Comparison of ENCODE assay signal across 8 cellular contexts in the genomic region with DNA sequence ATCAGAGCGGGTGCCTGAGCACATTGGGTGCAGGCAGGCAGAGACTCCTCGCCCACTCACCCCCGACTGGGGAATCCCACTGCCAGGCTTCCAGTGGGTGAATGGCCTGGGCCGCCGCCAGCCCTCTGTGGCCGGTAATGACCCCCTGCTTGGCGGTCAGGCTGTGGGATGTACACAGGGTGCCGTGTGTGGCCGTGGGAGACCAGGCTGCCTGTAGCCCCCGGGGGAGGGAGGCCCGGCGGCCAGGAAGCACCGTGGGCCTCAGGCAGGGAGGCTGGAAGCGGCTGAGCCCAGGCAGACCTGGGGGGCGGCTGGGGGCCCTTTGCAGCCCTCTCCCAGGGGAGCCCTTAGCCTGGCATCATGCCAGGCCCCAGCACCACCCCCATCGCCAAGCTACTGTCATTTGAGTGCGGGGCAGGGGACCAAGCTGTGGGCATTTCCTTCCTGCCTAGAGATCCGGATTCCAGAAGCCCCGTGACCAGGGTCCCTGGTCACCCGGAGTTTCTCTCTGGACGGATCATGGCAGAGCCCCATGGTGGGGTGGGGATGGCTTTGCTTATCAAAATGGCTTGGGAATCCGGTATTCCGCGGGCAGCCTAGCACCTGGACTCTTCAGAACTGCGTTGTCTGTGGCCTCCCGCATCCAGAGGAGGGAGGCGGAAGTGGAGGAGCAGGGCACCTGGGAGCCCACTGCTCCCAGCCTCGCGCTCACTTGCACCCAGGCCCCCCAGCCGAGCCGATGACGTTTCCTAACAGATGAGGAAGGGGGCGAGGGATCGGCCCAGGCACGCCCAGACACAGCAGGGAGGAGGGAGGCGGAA. TPM values are rescaled to one million over a fixed set of nuclear protein-coding genes. Genes with fewer than 3 reads are reported as not detected.
DNase-seq lines count a peak whose midpoint lies in the region; FAIRE-seq and TF ChIP-seq lines count a peak whose summit lies in the region.

No MANE protein-coding gene starts in this region.

- H3K36me3 Mint-ChIP-seq in activated CD4-positive, alpha-beta memory T cell treated with anti-CD3 and anti-CD28 coated beads, Interleukin-2, amount 10 ng/mL, durations not matched to agents 7 days and 5 days (ENCODE audit: low read depth): no peaks in the 10 kb centered on the region

- H3K4me3 Mint-ChIP-seq in activated CD4-positive, alpha-beta memory T cell treated with anti-CD3 and anti-CD28 coated beads, Interleukin-2, amount 10 ng/mL, durations not matched to agents 7 days and 5 days: peak overlapping the region; percentile 71

- DNase-seq in AG08395 (ENCODE audit: low spot score): peak; percentile 41
- peak; percentile 17 for DNase-seq in NCI-H2227 treated with DMSO at 0.1 percent for 48 hours (lab: John Stamatoyannopoulos, UW)
- peak; percentile 32 for DNase-seq in activated CD4-positive, alpha-beta memory T cell treated with anti-CD3 and anti-CD28 coated beads, Interleukin-2, amount 10 ng/mL, durations not matched to agents 7 days and 5 days
- peak; percentile 61 for DNase-seq in endothelial cell of umbilical vein (ENCODE audit: low read depth, low spot score)
- DNase-seq in stromal cell of bone marrow (ENCODE audit: low read depth): peak; percentile 16
- DNase-seq in cortex of kidney (lab: John Stamatoyannopoulos, UW): no peak

- no peak overlapping the region for H2AFZ ChIP-seq in endothelial cell of umbilical vein (ENCODE audit: low read depth, low read length)

- FAIRE-seq in endothelial cell of umbilical vein (lab: Jason Lieb, UNC): peak; percentile 69

- BruUV-seq in endothelial cell of umbilical vein (replicated peaks; lab: Mats Ljungman, UMichigan): TSS peak; percentile 95

- no peaks in the 10 kb centered on the region for H3K9me3 ChIP-seq in endothelial cell of umbilical vein (replicated peaks; ENCODE audit: control insufficient read depth, insufficient read depth, low read length)
- H3K9me3 ChIP-seq in mucosa of stomach (ENCODE audit: control insufficient read depth, low read length): no peaks in the 10 kb centered on the region

- no peak overlapping the region for H3K27ac Mint-ChIP-seq in activated CD4-positive, alpha-beta memory T cell treated with anti-CD3 and anti-CD28 coated beads, Interleukin-2, amount 10 ng/mL, durations not matched to agents 7 days and 5 days

- dilution Hi-C loops in endothelial cell of umbilical vein (cut with MboI; ENCODE audit: extremely low pct_ligation_motif_present, low sequenced_read_pairs): no loop called here

- no peaks in the 10 kb centered on the region for H3K9me3 Mint-ChIP-seq in activated CD4-positive, alpha-beta memory T cell treated with anti-CD3 and anti-CD28 coated beads, Interleukin-2, amount 10 ng/mL, durations not matched to agents 7 days and 5 days

- intact Hi-C loops in endothelial cell of umbilical vein (cut with micrococcal nuclease): loop anchor here (1.0 to 10.0 kb wide), 4 partner anchors 8 to 158 kb away; a partner anchor contains a TSS

- TF ChIP-seq POLR2A in GM19193 (IDR thresholded peaks at IDR 0.05; ENCODE audit: extremely low read depth, insufficient read depth, insufficient read length) (peak; percentile 22), endothelial cell of umbilical vein (IDR thresholded peaks at IDR 0.05; ENCODE audit: low read depth, low read length) (no peak)

- TF ChIP-seq CTCF in endothelial cell of umbilical vein (IDR thresholded peaks at IDR 0.05; ENCODE audit: extremely low read depth in 1 of 2, insufficient read depth in 1 of 2, low read depth in 1 of 2, low read length in 2 of 2): no peak

- peak overlapping the region; percentile 80 to 97 (median 83) for H3K4me3 ChIP-seq in endothelial cell of umbilical vein (replicated peaks in 1 of 3; ENCODE audit: insufficient read depth in 1 of 3, low read depth in 1 of 3, low read length in 3 of 3)
- peak overlapping the region; percentile 89 for H3K4me3 ChIP-seq in mucosa of stomach (ENCODE audit: low read length)

- H3K27me3 ChIP-seq in endothelial cell of umbilical vein (ENCODE audit: control insufficient read depth in 2 of 2, insufficient read depth in 2 of 2, low read length in 2 of 2) (no peaks in the 10 kb centered on the region), mucosa of stomach (ENCODE audit: control insufficient read depth, insufficient read depth, low read length) (peaks cover 10% of the 10 kb centered on the region)

- no peaks in the 10 kb centered on the region for H3K9me1 ChIP-seq in endothelial cell of umbilical vein (replicated peaks; ENCODE audit: control insufficient read depth, extremely low read depth, insufficient read depth, low read length)

- peaks cover 0 to 4% of the 10 kb centered on the region in 2 experiments for H3K36me3 ChIP-seq in endothelial cell of umbilical vein (ENCODE audit: control insufficient read depth in 2 of 2, extremely low read depth in 1 of 2, insufficient read depth in 2 of 2, low read length in 2 of 2)
- no peaks in the 10 kb centered on the region for H3K36me3 ChIP-seq in mucosa of stomach (ENCODE audit: control insufficient read depth, insufficient read depth, low read length)

- H4K20me1 ChIP-seq in endothelial cell of umbilical vein (replicated peaks; ENCODE audit: control insufficient read depth, extremely low read depth, insufficient read depth, low read length): peaks cover 3% of the 10 kb centered on the region

- H3K4me1 ChIP-seq in endothelial cell of umbilical vein (ENCODE audit: control insufficient read depth, extremely low read depth, insufficient read depth, low read length): peaks cover 31% of the 10 kb centered on the region
- H3K4me1 ChIP-seq in mucosa of stomach (ENCODE audit: control insufficient read depth, insufficient read depth, low read length): peaks cover 53% of the 10 kb centered on the region

- peaks cover 60% of the 10 kb centered on the region for H3K79me2 ChIP-seq in endothelial cell of umbilical vein (ENCODE audit: control insufficient read depth, insufficient read depth, low read length)

- peaks cover 20% of the 10 kb centered on the region for H3K4me1 Mint-ChIP-seq in activated CD4-positive, alpha-beta memory T cell treated with anti-CD3 and anti-CD28 coated beads, Interleukin-2, amount 10 ng/mL, durations not matched to agents 7 days and 5 days

- H3K9ac ChIP-seq in endothelial cell of umbilical vein (replicated peaks; ENCODE audit: extremely low read depth, insufficient read depth, low read length): peak overlapping the region; percentile 97
- H3K9ac ChIP-seq in mucosa of stomach (ENCODE audit: low read length): peak overlapping the region; percentile 93

- POLR2A ChIA-PET in activated CD4-positive, alpha-beta memory T cell treated with anti-CD3 and anti-CD28 coated beads, Interleukin-2, amount 10 ng/mL, durations not matched to agents 7 days and 5 days (lab: Charles Lee): interaction anchor here (0.7 to 2.0 kb wide), 2 partner anchors 12 kb away, joined by 3 to 5 read pairs; no protein-coding TSS in a partner anchor
- POLR2A ChIA-PET in endothelial cell of umbilical vein (lab: Charles Lee): interaction anchor here (1.5 kb wide), 1 partner anchor 12 kb away, joined by 5 read pairs; no protein-coding TSS in a partner anchor

- H3K4me2 ChIP-seq in endothelial cell of umbilical vein (ENCODE audit: insufficient read depth, low read length): peak overlapping the region; percentile 89

- CTCF ChIA-PET in activated CD4-positive, alpha-beta memory T cell treated with anti-CD3 and anti-CD28 coated beads, Interleukin-2, amount 10 ng/mL, durations not matched to agents 7 days and 5 days (lab: Charles Lee): interaction anchor here (1.6 kb wide), 1 partner anchor 77 kb away, joined by 4 read pairs; no protein-coding TSS in a partner anchor
- CTCF ChIA-PET in endothelial cell of umbilical vein (lab: Charles Lee): interaction anchor here (6.1 kb wide), 1 partner anchor 24 kb away, joined by 42 read pairs; no protein-coding TSS in a partner anchor

- H3K27ac ChIP-seq in endothelial cell of umbilical vein (ENCODE audit: insufficient read depth, low read depth, low read length): peak overlapping the region; percentile 90

- no peaks in the 10 kb centered on the region for H3K27me3 Mint-ChIP-seq in activated CD4-positive, alpha-beta memory T cell treated with anti-CD3 and anti-CD28 coated beads, Interleukin-2, amount 10 ng/mL, durations not matched to agents 7 days and 5 days

TF ChIP-seq in endothelial cell of umbilical vein, 7 proteins besides CTCF, POLR2A, EP300 and RAD21:
- TF ChIP-seq POLR2AphosphoS5 (IDR thresholded peaks at IDR 0.05; ENCODE audit: insufficient read depth, low read depth, low read length): peak; percentile 70
- TF ChIP-seq, protein P1, sequence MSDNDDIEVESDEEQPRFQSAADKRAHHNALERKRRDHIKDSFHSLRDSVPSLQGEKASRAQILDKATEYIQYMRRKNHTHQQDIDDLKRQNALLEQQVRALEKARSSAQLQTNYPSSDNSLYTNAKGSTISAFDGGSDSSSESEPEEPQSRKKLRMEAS (IDR thresholded peaks at IDR 0.05; ENCODE audit: insufficient read depth, insufficient read length): no peak

RNA-seq across cellular contexts. Expression of a gene that starts 1.1 kb away (rescaled TPM):
- 10 to 100 TPM in 1 of 2 experiments, 1 to 10 TPM in 1; 9.7 to 10.2 TPM for total RNA-seq in activated CD4-positive, alpha-beta memory T cell treated with anti-CD3 and anti-CD28 coated beads, Interleukin-2, amount 10 ng/mL, durations not matched to agents 7 days and 5 days
- 277 and 280 TPM in 2 replicates for total RNA-seq in endothelial cell of umbilical vein
- 143 and 192 TPM in 2 replicates for polyA plus RNA-seq in endothelial cell of umbilical vein
- 79.9 and 112 TPM in 2 replicates for polyA plus RNA-seq in endothelial cell of umbilical vein (2011; cell fraction: cytosol; rRNA removed)
- polyA plus RNA-seq in endothelial cell of umbilical vein (2011; cell fraction: nucleus; rRNA removed): 107 and 132 TPM in 2 replicates
- 116 and 150 TPM in 2 replicates for polyA plus RNA-seq in endothelial cell of umbilical vein (2012)
- polyA minus RNA-seq in endothelial cell of umbilical vein: 107 and 122 TPM in 2 replicates
- 4.9 TPM for polyA minus RNA-seq in endothelial cell of umbilical vein (2011; cell fraction: cytosol; rRNA and poly(A)+ RNA removed)
- polyA minus RNA-seq in endothelial cell of umbilical vein (2011; cell fraction: nucleus; rRNA and poly(A)+ RNA removed): 45.1 and 83.7 TPM in 2 replicates

RNA-seq across cellular contexts. Expression of a gene that starts 55.1 kb away (rescaled TPM):
- total RNA-seq in activated CD4-positive, alpha-beta memory T cell treated with anti-CD3 and anti-CD28 coated beads, Interleukin-2, amount 10 ng/mL, durations not matched to agents 7 days and 5 days: under 1 TPM; 0.78 to 0.88 TPM
- total RNA-seq in endothelial cell of umbilical vein: not detected in 2 replicates
- not detected in 2 replicates for polyA plus RNA-seq in endothelial cell of umbilical vein
- not detected in 2 replicates for polyA plus RNA-seq in endothelial cell of umbilical vein (2011; cell fraction: cytosol; rRNA removed)
- polyA plus RNA-seq in endothelial cell of umbilical vein (2011; cell fraction: nucleus; rRNA removed): not detected in 2 replicates
- polyA plus RNA-seq in endothelial cell of umbilical vein (2012): 0.09 and 0.10 TPM in 2 replicates
- polyA minus RNA-seq in endothelial cell of umbilical vein: not detected in 2 replicates
- polyA minus RNA-seq in endothelial cell of umbilical vein (2011; cell fraction: cytosol; rRNA and poly(A)+ RNA removed): not detected
- not detected in 2 replicates for polyA minus RNA-seq in endothelial cell of umbilical vein (2011; cell fraction: nucleus; rRNA and poly(A)+ RNA removed)

Comparison
In these comparisons a context has a peak if more than half of its experiments do, and no peak if none do; other contexts are left out.
1. RNA of a gene that starts 1.1 kb away (total RNA-seq): 277 to 280 TPM in endothelial cell of umbilical vein; 9.7 to 10.2 TPM in activated CD4-positive, alpha-beta memory T cell treated with anti-CD3 and anti-CD28 coated beads, Interleukin-2, amount 10 ng/mL, durations not matched to agents 7 days and 5 days; every median in the first group is over 10 times any median in the second.